11 cellular contexts compared by ENCODE assay signal in genomic region chr11:35007277-35007676, GRCh38.
A peak's percentile ranks its signal among the peaks of the same experiment; 100 is the strongest.
DNase-seq lines count a peak whose midpoint lies in the region; ATAC-seq and TF ChIP-seq lines count a peak whose summit lies in the region.
"Had no signal": no experiment of that assay in that cellular context is flagged by ENCODE, and none has a peak within 500 bp of the region (broad histone marks: within the 10 kb centered on the region; RNA-seq: fewer than 3 reads in every experiment).

No MANE protein-coding gene starts in this region.

- H3K18ac ChIP-seq in mesenchymal stem cell (ENCODE audit: low read depth in 1 of 2, low read length in 2 of 2): no peak overlapping the region

- H2AFZ ChIP-seq in mesenchymal stem cell (ENCODE audit: low read depth, low read length): no peak overlapping the region

- intact Hi-C loops in activated CD8-positive, alpha-beta T cell treated with anti-CD3 and anti-CD28 coated beads for 36 hours (cut with micrococcal nuclease): no loop called here
- intact Hi-C loops in left ventricle myocardium superior (cut with micrococcal nuclease): no loop called here

- H3K36me3 ChIP-seq in mesenchymal stem cell (ENCODE audit: control insufficient read depth in 1 of 2, insufficient read depth in 2 of 2, low read depth in 1 of 2, low read length in 2 of 2): no peaks in the 10 kb centered on the region

- H2BK5ac ChIP-seq in mesenchymal stem cell (ENCODE audit: low read depth, low read length, poor library complexity, severe bottlenecking): no peak overlapping the region

- H3K27ac ChIP-seq in mesenchymal stem cell (ENCODE audit: low read length, poor library complexity, severe bottlenecking): no peak overlapping the region

- no peak for TF ChIP-seq CTCF in activated CD8-positive, alpha-beta T cell treated with anti-CD3 and anti-CD28 coated beads for 36 hours (IDR thresholded peaks at IDR 0.05)

- peaks cover 1% of the 10 kb centered on the region for H3K79me1 ChIP-seq in mesenchymal stem cell (replicated peaks; ENCODE audit: low read length, poor library complexity, severe bottlenecking)

- H3K14ac ChIP-seq in mesenchymal stem cell (ENCODE audit: low read length in 2 of 2): no peak overlapping the region

- peaks cover 66% of the 10 kb centered on the region for H3K4me1 Mint-ChIP-seq in activated CD8-positive, alpha-beta T cell treated with anti-CD3 and anti-CD28 coated beads for 36 hours (ENCODE audit: low read depth)
- peaks cover 60% of the 10 kb centered on the region for H3K4me1 Mint-ChIP-seq in activated CD8-positive, alpha-beta T cell treated with anti-CD3 and anti-CD28 coated beads, Interleukin-2, amount 10 ng/mL, durations not matched to agents 7 days and 5 days (ENCODE audit: low read depth)
- peaks cover 48% of the 10 kb centered on the region for H3K4me1 Mint-ChIP-seq in stimulated activated memory B cell treated with anti-CD40 and anti-IgM and Interleukin-4, amounts not matched to agents 10 μg/mL and 1 μg/mL and 100 μg/mL, for 72 hours

- no peaks in the 10 kb centered on the region for H3K27me3 Mint-ChIP-seq in activated CD8-positive, alpha-beta T cell treated with anti-CD3 and anti-CD28 coated beads for 36 hours
- H3K27me3 Mint-ChIP-seq in activated CD8-positive, alpha-beta T cell treated with anti-CD3 and anti-CD28 coated beads, Interleukin-2, amount 10 ng/mL, durations not matched to agents 7 days and 5 days (ENCODE audit: low read depth): peaks cover 5% of the 10 kb centered on the region
- H3K27me3 Mint-ChIP-seq in stimulated activated memory B cell treated with anti-CD40 and anti-IgM and Interleukin-4, amounts not matched to agents 10 μg/mL and 1 μg/mL and 100 μg/mL, for 72 hours: no peaks in the 10 kb centered on the region
- H3K27me3 Mint-ChIP-seq: T-cell had no signal

- DNase-seq in activated CD8-positive, alpha-beta T cell treated with anti-CD3 and anti-CD28 coated beads for 36 hours: no peak
- DNase-seq in activated CD8-positive, alpha-beta T cell treated with anti-CD3 and anti-CD28 coated beads, Interleukin-2, amount 10 ng/mL, durations not matched to agents 7 days and 5 days: no peak
- DNase-seq in mesenchymal stem cell (no peak), NK-92 (lab: John Stamatoyannopoulos, UW; ENCODE audit: unreplicated experiment) (no peak), left ventricle myocardium superior (no peak)
- DNase-seq: activated CD8-positive, alpha-beta memory T cell treated with anti-CD3 and anti-CD28 coated beads, Interleukin-2, amount 50 U/mL, for 48 hours; NCI-H748 treated with DMSO at 0.1 percent for 48 hours had no signal

- peak; percentile 28 for ATAC-seq in activated CD8-positive, alpha-beta T cell treated with anti-CD3 and anti-CD28 coated beads for 36 hours
- no peak for ATAC-seq in activated CD8-positive, alpha-beta T cell treated with anti-CD3 and anti-CD28 coated beads, Interleukin-2, amount 10 ng/mL, durations not matched to agents 7 days and 5 days
- peak; percentile 49 for ATAC-seq in GM21619 (IDR thresholded peaks at IDR 0.05; ENCODE audit: unreplicated experiment)
- ATAC-seq in HG03280 (IDR thresholded peaks at IDR 0.05; ENCODE audit: unreplicated experiment): peak; percentile 44
- peak; percentile 49 for ATAC-seq in stimulated activated memory B cell treated with anti-CD40 and anti-IgM and Interleukin-4, amounts not matched to agents 10 μg/mL and 1 μg/mL and 100 μg/mL, for 72 hours
- ATAC-seq in left ventricle myocardium superior: no peak

- H3K4me1 ChIP-seq in mesenchymal stem cell (ENCODE audit: control insufficient read depth, insufficient read depth, low read depth, low read length): peaks cover 7% of the 10 kb centered on the region

- H3K4ac ChIP-seq in mesenchymal stem cell (ENCODE audit: low read depth in 1 of 2, low read length in 2 of 2): no peak overlapping the region

- H2AK5ac ChIP-seq in mesenchymal stem cell (ENCODE audit: low read length, severe bottlenecking): no peak overlapping the region

- H2BK120ac ChIP-seq in mesenchymal stem cell (ENCODE audit: low read depth, low read length): no peak overlapping the region

- no peak overlapping the region for H3K4me2 ChIP-seq in mesenchymal stem cell (ENCODE audit: low read length, poor library complexity, severe bottlenecking)

- H4K8ac ChIP-seq in mesenchymal stem cell (ENCODE audit: low read length): no peak overlapping the region

- CTCF ChIA-PET in activated CD8-positive, alpha-beta T cell treated with anti-CD3 and anti-CD28 coated beads for 36 hours (lab: Charles Lee): interaction anchor here (0.8 to 1.5 kb wide), 4 partner anchors 35 to 384 kb away, joined by 3 to 6 read pairs (median 4); no protein-coding TSS in a partner anchor
- CTCF ChIA-PET in activated CD8-positive, alpha-beta T cell treated with anti-CD3 and anti-CD28 coated beads, Interleukin-2, amount 10 ng/mL, durations not matched to agents 7 days and 5 days (lab: Charles Lee): interaction anchor here (0.8 to 2.9 kb wide), 7 partner anchors 73 to 298 kb away, joined by 3 to 12 read pairs (median 4); no protein-coding TSS in a partner anchor

- H3K27ac Mint-ChIP-seq in activated CD8-positive, alpha-beta T cell treated with anti-CD3 and anti-CD28 coated beads for 36 hours: peak overlapping the region; percentile 73
- H3K27ac Mint-ChIP-seq in activated CD8-positive, alpha-beta T cell treated with anti-CD3 and anti-CD28 coated beads, Interleukin-2, amount 10 ng/mL, durations not matched to agents 7 days and 5 days: no peak overlapping the region
- peak overlapping the region; percentile 25 for H3K27ac Mint-ChIP-seq in stimulated activated memory B cell treated with anti-CD40 and anti-IgM and Interleukin-4, amounts not matched to agents 10 μg/mL and 1 μg/mL and 100 μg/mL, for 72 hours

- H3K36me3 Mint-ChIP-seq in activated CD8-positive, alpha-beta T cell treated with anti-CD3 and anti-CD28 coated beads for 36 hours (ENCODE audit: low read depth): no peaks in the 10 kb centered on the region
- peaks cover 5% of the 10 kb centered on the region for H3K36me3 Mint-ChIP-seq in activated CD8-positive, alpha-beta T cell treated with anti-CD3 and anti-CD28 coated beads, Interleukin-2, amount 10 ng/mL, durations not matched to agents 7 days and 5 days (ENCODE audit: low read depth)
- H3K36me3 Mint-ChIP-seq in stimulated activated memory B cell treated with anti-CD40 and anti-IgM and Interleukin-4, amounts not matched to agents 10 μg/mL and 1 μg/mL and 100 μg/mL, for 72 hours: no peaks in the 10 kb centered on the region
- H3K36me3 Mint-ChIP-seq: T-cell had no signal

- H3K27me3 ChIP-seq in mesenchymal stem cell (ENCODE audit: control insufficient read depth in 1 of 2, insufficient read depth in 1 of 2, low read length in 2 of 2): no peaks in the 10 kb centered on the region

- no peak overlapping the region for H3K9ac ChIP-seq in mesenchymal stem cell (ENCODE audit: low read length)

- no peak overlapping the region for H3K4me3 ChIP-seq in mesenchymal stem cell (ENCODE audit: insufficient read depth in 1 of 2, low read depth in 1 of 2, low read length in 2 of 2)

- 73% methylated on average over 1 of the region's 2 CpGs for WGBS in mesenchymal stem cell

- H2BK12ac ChIP-seq in mesenchymal stem cell (ENCODE audit: low read length in 2 of 2): no peak overlapping the region

- H2BK15ac ChIP-seq in mesenchymal stem cell (ENCODE audit: low read depth, poor library complexity, severe bottlenecking): no peak overlapping the region

- no peaks in the 10 kb centered on the region for H3K9me3 ChIP-seq in mesenchymal stem cell (ENCODE audit: control insufficient read depth, low read length)

- H3K4me3 Mint-ChIP-seq in activated CD8-positive, alpha-beta T cell treated with anti-CD3 and anti-CD28 coated beads for 36 hours: no peak overlapping the region
- no peak overlapping the region for H3K4me3 Mint-ChIP-seq in activated CD8-positive, alpha-beta T cell treated with anti-CD3 and anti-CD28 coated beads, Interleukin-2, amount 10 ng/mL, durations not matched to agents 7 days and 5 days
- H3K4me3 Mint-ChIP-seq in stimulated activated memory B cell treated with anti-CD40 and anti-IgM and Interleukin-4, amounts not matched to agents 10 μg/mL and 1 μg/mL and 100 μg/mL, for 72 hours: no peak overlapping the region

- H3K9me3 Mint-ChIP-seq in activated CD8-positive, alpha-beta T cell treated with anti-CD3 and anti-CD28 coated beads for 36 hours: no peaks in the 10 kb centered on the region
- H3K9me3 Mint-ChIP-seq in activated CD8-positive, alpha-beta T cell treated with anti-CD3 and anti-CD28 coated beads, Interleukin-2, amount 10 ng/mL, durations not matched to agents 7 days and 5 days (ENCODE audit: insufficient read depth): no peaks in the 10 kb centered on the region
- no peaks in the 10 kb centered on the region for H3K9me3 Mint-ChIP-seq in stimulated activated memory B cell treated with anti-CD40 and anti-IgM and Interleukin-4, amounts not matched to agents 10 μg/mL and 1 μg/mL and 100 μg/mL, for 72 hours
- H3K9me3 Mint-ChIP-seq: T-cell had no signal

- H3K23ac ChIP-seq in mesenchymal stem cell (ENCODE audit: low read length in 2 of 2): no peak overlapping the region

- H4K91ac ChIP-seq in mesenchymal stem cell (ENCODE audit: low read length): no peak overlapping the region

- POLR2A ChIA-PET in activated CD8-positive, alpha-beta T cell treated with anti-CD3 and anti-CD28 coated beads for 36 hours (lab: Charles Lee): interaction anchor here (0.5 to 3.0 kb wide), 5 partner anchors 37 to 158 kb away, joined by 3 to 10 read pairs (median 3); no protein-coding TSS in a partner anchor
- POLR2A ChIA-PET in activated CD8-positive, alpha-beta T cell treated with anti-CD3 and anti-CD28 coated beads, Interleukin-2, amount 10 ng/mL, durations not matched to agents 7 days and 5 days (lab: Charles Lee): interaction anchor here (0.5 to 1.2 kb wide), 2 partner anchors 71 to 170 kb away, joined by 3 read pairs; no protein-coding TSS in a partner anchor

Comparison
In these comparisons a context has a peak if more than half of its experiments do, and no peak if none do; other contexts are left out.
1. ATAC-seq: peak in activated CD8-positive, alpha-beta T cell treated with anti-CD3 and anti-CD28 coated beads for 36 hours (single experiment), GM21619 (single experiment), HG03280 (single experiment) and stimulated activated memory B cell treated with anti-CD40 and anti-IgM and Interleukin-4, amounts not matched to agents 10 μg/mL and 1 μg/mL and 100 μg/mL, for 72 hours (single experiment); none in activated CD8-positive, alpha-beta T cell treated with anti-CD3 and anti-CD28 coated beads, Interleukin-2, amount 10 ng/mL, durations not matched to agents 7 days and 5 days (single experiment) and left ventricle myocardium superior (single experiment).